In the genomic region with DNA sequence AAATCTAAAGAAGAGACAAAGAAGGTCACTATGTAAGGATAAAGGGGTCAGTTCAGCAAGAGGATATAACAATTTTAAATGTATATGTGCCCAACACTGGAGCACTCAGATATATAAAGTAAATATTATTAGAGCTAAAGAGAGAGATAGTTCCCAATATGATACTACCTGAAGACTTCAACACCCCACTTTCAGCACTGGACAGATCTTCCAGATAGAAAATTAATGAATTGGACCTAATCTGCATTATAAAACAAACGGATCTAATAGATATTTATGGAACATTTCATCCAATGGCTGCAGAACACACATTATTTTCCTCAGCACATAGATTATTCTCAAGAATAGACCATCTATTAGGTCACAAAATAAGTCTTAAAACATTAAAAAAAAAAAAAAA, we compare ENCODE assay signal across 25 cellular contexts.
"Had no signal": no experiment of that assay in that cellular context is flagged by ENCODE, and none has a peak within 500 bp of the region (broad histone marks: within the 10 kb centered on the region; RNA-seq: fewer than 3 reads in every experiment).

No MANE protein-coding gene starts in this region.

- H2AFZ ChIP-seq: hepatocyte had no signal

- H3K4me3 ChIP-seq: coronary artery, esophagus muscularis mucosa, gastroesophageal sphincter, heart left ventricle, hepatocyte, lower lobe of right lung, mucosa of descending colon had no signal

- H3K27ac ChIP-seq: coronary artery, dorsolateral prefrontal cortex, esophagus muscularis mucosa, foreskin keratinocyte, gastroesophageal sphincter, heart left ventricle, hepatocyte, left ventricle myocardium inferior, lower lobe of right lung had no signal

- H3K36me3 ChIP-seq: esophagus muscularis mucosa, gastroesophageal sphincter, heart left ventricle, left ventricle myocardium inferior, lower lobe of right lung had no signal

- H3K27me3 ChIP-seq: foreskin keratinocyte, hepatocyte had no signal

- H3K79me2 ChIP-seq: hepatocyte had no signal

- H3K9me3 ChIP-seq: lower lobe of right lung, mucosa of descending colon had no signal

- DNase-seq: dermis blood vessel endothelial cell; dorsolateral prefrontal cortex; effector CD4-positive, alpha-beta T cell; effector memory CD4-positive, alpha-beta T cell; foreskin keratinocyte; heart left ventricle; hypothalamus; immature natural killer cell; islet precursor cell; kidney; kidney glomerular epithelial cell; left colon; left ventricle myocardium inferior; lower lobe of right lung; mesenchymal stem cell; mucosa of descending colon; naive B cell had no signal

- H3K4me1 ChIP-seq: foreskin keratinocyte, lower lobe of right lung had no signal

- H3K4me2 ChIP-seq: hepatocyte had no signal

- FAIRE-seq: colon, endothelial cell of umbilical vein, frontal cortex, kidney had no signal

- ATAC-seq: foreskin keratinocyte, gastroesophageal sphincter, heart left ventricle, left colon, left lobe of liver, lower lobe of right lung, mucosa of descending colon had no signal
